38 cellular contexts compared by ENCODE assay signal in the genomic region with DNA sequence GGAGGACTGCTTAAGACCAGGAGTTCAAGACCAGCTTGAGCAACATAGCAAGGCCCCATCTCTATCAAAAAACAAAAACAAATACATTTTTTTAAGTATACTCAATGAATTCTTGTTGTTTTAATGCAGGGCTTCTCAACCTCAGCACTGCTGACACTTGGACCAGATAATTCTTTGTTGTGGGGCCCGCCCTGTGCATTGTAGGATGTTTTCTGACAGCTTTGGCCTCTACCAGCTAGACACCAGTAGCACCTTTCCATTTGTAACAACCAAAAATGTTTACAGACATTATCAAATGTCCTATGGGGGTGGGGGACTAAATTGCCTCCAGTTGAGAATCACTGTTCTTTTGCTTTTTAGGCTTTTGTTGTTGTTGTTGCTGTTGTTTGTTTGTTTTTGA.
"Had no signal": no experiment of that assay in that cellular context is flagged by ENCODE, and none has a peak within 500 bp of the region (broad histone marks: within the 10 kb centered on the region; RNA-seq: fewer than 3 reads in every experiment).

No MANE protein-coding gene starts in this region.

- H3K4me1 ChIP-seq: body of pancreas, breast epithelium had no signal

- H3K4me3 Mint-ChIP-seq: activated B cell treated with CpG ODN at 0.5 μM for 24 hours; activated CD4-positive, alpha-beta memory T cell treated with anti-CD3 and anti-CD28 coated beads, Interleukin-2, amount 10 ng/mL, durations not matched to agents 7 days and 5 days; activated CD4-positive, alpha-beta T cell treated with anti-CD3 and anti-CD28 coated beads, Interleukin-2, amount 10 ng/mL, durations not matched to agents 24 days and 14 days; activated CD8-positive, alpha-beta memory T cell treated with anti-CD3 and anti-CD28 coated beads, Interleukin-2, amount 10 ng/mL, durations not matched to agents 7 days and 5 days; activated CD8-positive, alpha-beta T cell treated with anti-CD3 and anti-CD28 coated beads, Interleukin-2, amount 10 ng/mL, durations not matched to agents 7 days and 5 days; activated naive CD4-positive, alpha-beta T cell treated with anti-CD3 and anti-CD28 coated beads for 36 hours; activated naive CD8-positive, alpha-beta T cell treated with anti-CD3 and anti-CD28 coated beads for 36 hours; activated T-cell treated with anti-CD3 and anti-CD28 coated beads, Interleukin-2, amount 50 U/mL, for 4 hours; activated T-cell treated with anti-CD3 and anti-CD28 coated beads, Interleukin-2, amount 50 U/mL, for 72 hours; activated T-helper 1 cell treated with anti-CD3 and anti-CD28 coated beads, Interleukin-12 subunit alpha, Interleukin-12 subunit beta, Interleukin-2, Interleukin-4 antibody, amounts not matched to agents 30 ng/mL and 10 ng/mL and 1 ng/mL, durations not matched to agents 14 hours and 24 hours and 36 hours; activated T-helper 17 cell treated with anti-CD3 and anti-CD28 coated beads, Interleukin-2, amount 50 U/mL, for 72 hours; T-helper 1 cell treated with Interleukin-12 subunit alpha and Interleukin-12 subunit beta and Interleukin-4 antibody, amounts not matched to agents 30 μg/mL and 1 μg/mL, for 36 hours; T-helper 2 cell treated with Interferon-gamma antibody and Interleukin-4, amounts not matched to agents 5 μg/mL and 100 μg/mL, for 36 hours had no signal

- H3K27ac Mint-ChIP-seq: activated B cell treated with CpG ODN at 0.5 μM for 24 hours; activated CD4-positive, alpha-beta memory T cell treated with anti-CD3 and anti-CD28 coated beads, Interleukin-2, amount 10 ng/mL, durations not matched to agents 7 days and 5 days; activated CD4-positive, alpha-beta T cell treated with anti-CD3 and anti-CD28 coated beads, Interleukin-2, amount 10 ng/mL, durations not matched to agents 24 days and 14 days; activated CD8-positive, alpha-beta memory T cell treated with anti-CD3 and anti-CD28 coated beads, Interleukin-2, amount 10 ng/mL, durations not matched to agents 7 days and 5 days; activated CD8-positive, alpha-beta T cell treated with anti-CD3 and anti-CD28 coated beads, Interleukin-2, amount 10 ng/mL, durations not matched to agents 7 days and 5 days; activated naive CD4-positive, alpha-beta T cell treated with anti-CD3 and anti-CD28 coated beads for 36 hours; activated naive CD4-positive, alpha-beta T cell treated with anti-CD3 and anti-CD28 coated beads, Interleukin-2, amount 50 U/mL, for 72 hours; activated naive CD8-positive, alpha-beta T cell treated with anti-CD3 and anti-CD28 coated beads for 36 hours; activated T-cell treated with anti-CD3 and anti-CD28 coated beads, Interleukin-2, amount 50 U/mL, for 72 hours; activated T-helper 1 cell treated with anti-CD3 and anti-CD28 coated beads, Interleukin-12 subunit alpha, Interleukin-12 subunit beta, Interleukin-2, Interleukin-4 antibody, amounts not matched to agents 30 ng/mL and 10 ng/mL and 1 ng/mL, durations not matched to agents 14 hours and 24 hours and 36 hours; activated T-helper 17 cell treated with anti-CD3 and anti-CD28 coated beads, Interleukin-2, amount 50 U/mL, for 72 hours; T-helper 1 cell treated with Interleukin-12 subunit alpha and Interleukin-12 subunit beta and Interleukin-4 antibody, amounts not matched to agents 30 μg/mL and 1 μg/mL, for 36 hours; T-helper 2 cell treated with Interferon-gamma antibody and Interleukin-4, amounts not matched to agents 5 μg/mL and 100 μg/mL, for 36 hours had no signal

- H3K9me3 ChIP-seq: adrenal gland, body of pancreas, breast epithelium had no signal

- H3K27me3 Mint-ChIP-seq: activated B cell treated with CpG ODN at 0.5 μM for 24 hours; activated CD4-positive, alpha-beta memory T cell treated with anti-CD3 and anti-CD28 coated beads, Interleukin-2, amount 10 ng/mL, durations not matched to agents 7 days and 5 days; activated CD4-positive, alpha-beta T cell treated with anti-CD3 and anti-CD28 coated beads, Interleukin-2, amount 10 ng/mL, durations not matched to agents 24 days and 14 days; activated CD8-positive, alpha-beta memory T cell treated with anti-CD3 and anti-CD28 coated beads, Interleukin-2, amount 10 ng/mL, durations not matched to agents 7 days and 5 days; activated naive CD8-positive, alpha-beta T cell treated with anti-CD3 and anti-CD28 coated beads for 36 hours; activated T-helper 17 cell treated with anti-CD3 and anti-CD28 coated beads, Interleukin-2, amount 50 U/mL, for 72 hours had no signal

- H3K27ac ChIP-seq: adrenal gland, body of pancreas, brain microvascular endothelial cell, breast epithelium, VCaP had no signal

- H3K9me3 Mint-ChIP-seq: activated B cell treated with CpG ODN at 0.5 μM for 24 hours; activated CD4-positive, alpha-beta memory T cell treated with anti-CD3 and anti-CD28 coated beads, Interleukin-2, amount 10 ng/mL, durations not matched to agents 7 days and 5 days; activated T-cell treated with anti-CD3 and anti-CD28 coated beads, Interleukin-2, amount 50 U/mL, for 4 hours; activated T-helper 17 cell treated with anti-CD3 and anti-CD28 coated beads, Interleukin-2, amount 50 U/mL, for 72 hours; T-helper 1 cell treated with Interleukin-12 subunit alpha and Interleukin-12 subunit beta and Interleukin-4 antibody, amounts not matched to agents 30 μg/mL and 1 μg/mL, for 36 hours; T-helper 2 cell treated with Interferon-gamma antibody and Interleukin-4, amounts not matched to agents 5 μg/mL and 100 μg/mL, for 36 hours had no signal

- DNase-seq: activated B cell treated with CpG ODN at 0.5 μM for 24 hours; activated CD4-positive, alpha-beta memory T cell treated with anti-CD3 and anti-CD28 coated beads, Interleukin-2, amount 10 ng/mL, durations not matched to agents 7 days and 5 days; activated CD4-positive, alpha-beta T cell treated with anti-CD3 and anti-CD28 coated beads for 4 hours; activated CD4-positive, alpha-beta T cell treated with anti-CD3 and anti-CD28 coated beads, Interleukin-2, amount 10 ng/mL, durations not matched to agents 24 days and 14 days; activated CD4-positive, alpha-beta T cell treated with anti-CD3 and anti-CD28 coated beads, Interleukin-2, amount 50 U/mL, for 1 hour; activated CD4-positive, alpha-beta T cell treated with anti-CD3 and anti-CD28 coated beads, Interleukin-2, amount 50 U/mL, for 48 hours; activated CD4-positive, CD25-positive, alpha-beta regulatory T cell treated with anti-CD3 and anti-CD28 coated beads, Interleukin-2, amount 50 U/mL, for 72 hours; activated CD8-positive, alpha-beta memory T cell treated with anti-CD3 and anti-CD28 coated beads for 24 hours; activated CD8-positive, alpha-beta memory T cell treated with anti-CD3 and anti-CD28 coated beads, Interleukin-2, amount 10 ng/mL, durations not matched to agents 7 days and 5 days; activated CD8-positive, alpha-beta T cell treated with anti-CD3 and anti-CD28 coated beads, Interleukin-2, amount 10 ng/mL, durations not matched to agents 7 days and 5 days; activated effector memory CD4-positive, alpha-beta T cell treated with anti-CD3 and anti-CD28 coated beads, Interleukin-2, amount 50 U/mL, for 16 hours; activated gamma-delta T cell treated with Interleukin-2 at 50 U/mL for 16 hours; activated naive CD4-positive, alpha-beta T cell; activated naive CD4-positive, alpha-beta T cell treated with anti-CD3 and anti-CD28 coated beads for 36 hours; activated naive CD4-positive, alpha-beta T cell treated with anti-CD3 and anti-CD28 coated beads, Interleukin-2, amount 50 U/mL, for 16 hours; activated naive CD8-positive, alpha-beta T cell treated with anti-CD3 and anti-CD28 coated beads for 36 hours; activated T-cell treated with anti-CD3 and anti-CD28 coated beads for 4 hours; activated T-cell treated with anti-CD3 and anti-CD28 coated beads, Interleukin-2, amount 50 U/mL, for 1 hour; activated T-cell treated with anti-CD3 and anti-CD28 coated beads, Interleukin-2, amount 50 U/mL, for 4 hours; activated T-cell treated with anti-CD3 and anti-CD28 coated beads, Interleukin-2, amount 50 U/mL, for 72 hours; adrenal gland; amniotic stem cell; aorta; body of pancreas; brain microvascular endothelial cell; central memory CD4-positive, alpha-beta T cell; T-helper 1 cell; T-helper 2 cell; T-helper 9 cell had no signal

- H3K4me3 ChIP-seq: adrenal gland, body of pancreas, breast epithelium had no signal

- H3K36me3 ChIP-seq: adrenal gland, brain microvascular endothelial cell, breast epithelium had no signal

- FAIRE-seq: astrocyte, TTC549 had no signal

- H3K27me3 ChIP-seq: adrenal gland, body of pancreas, brain microvascular endothelial cell, breast epithelium had no signal

- ATAC-seq: activated CD8-positive, alpha-beta memory T cell treated with anti-CD3 and anti-CD28 coated beads, Interleukin-2, amount 10 ng/mL, durations not matched to agents 7 days and 5 days; activated CD8-positive, alpha-beta T cell treated with anti-CD3 and anti-CD28 coated beads, Interleukin-2, amount 10 ng/mL, durations not matched to agents 7 days and 5 days; activated naive CD4-positive, alpha-beta T cell treated with anti-CD3 and anti-CD28 coated beads, Interleukin-2, amount 50 U/mL, for 72 hours; activated T-cell treated with anti-CD3 and anti-CD28 coated beads, Interleukin-2, amount 50 U/mL, for 4 hours; activated T-cell treated with anti-CD3 and anti-CD28 coated beads, Interleukin-2, amount 50 U/mL, for 72 hours; activated T-helper 17 cell treated with anti-CD3 and anti-CD28 coated beads, Interleukin-2, amount 50 U/mL, for 72 hours; body of pancreas had no signal
